Comparison of ENCODE assay signal across 2 cellular contexts in the genomic region with DNA sequence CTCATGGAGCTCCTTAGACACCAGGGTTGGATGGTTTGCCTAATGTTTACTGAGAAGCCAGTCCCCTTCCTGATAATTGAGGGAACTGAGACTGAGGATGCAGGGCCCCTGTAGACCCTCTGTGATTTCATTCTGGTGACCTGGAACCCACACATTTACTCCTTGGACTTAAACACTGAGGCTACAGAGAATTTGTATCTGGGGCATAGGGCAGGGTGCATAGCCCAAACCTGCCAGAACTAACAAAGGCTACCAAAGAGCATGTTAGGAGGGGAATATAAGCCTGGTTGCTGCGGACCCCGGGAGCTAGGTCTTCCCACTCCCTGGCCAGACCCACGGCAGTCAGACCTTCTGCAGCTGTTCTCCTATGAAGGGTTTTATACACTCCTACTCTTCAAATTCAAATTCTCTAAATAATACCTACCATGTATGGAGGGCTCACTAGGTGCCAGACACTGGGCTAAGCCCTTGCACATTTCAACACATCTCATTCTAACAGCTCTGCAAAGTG.
A peak's percentile ranks its signal among the peaks of the same experiment; 100 is the strongest.
TF ChIP-seq lines count a peak whose summit lies in the region.

No MANE protein-coding gene starts in this region.

TF ChIP-seq in liver, 16 proteins besides CTCF, POLR2A, EP300 and RAD21:
- no peak for TF ChIP-seq HNF4G (IDR thresholded peaks at IDR 0.05)
- TF ChIP-seq SP1 (IDR thresholded peaks at IDR 0.05), result peak; percentile 17
- TF ChIP-seq HNF4A (conservative IDR thresholded peaks at IDR 0.05), result peak; percentile 68 to 79
- TF ChIP-seq, protein P1, sequence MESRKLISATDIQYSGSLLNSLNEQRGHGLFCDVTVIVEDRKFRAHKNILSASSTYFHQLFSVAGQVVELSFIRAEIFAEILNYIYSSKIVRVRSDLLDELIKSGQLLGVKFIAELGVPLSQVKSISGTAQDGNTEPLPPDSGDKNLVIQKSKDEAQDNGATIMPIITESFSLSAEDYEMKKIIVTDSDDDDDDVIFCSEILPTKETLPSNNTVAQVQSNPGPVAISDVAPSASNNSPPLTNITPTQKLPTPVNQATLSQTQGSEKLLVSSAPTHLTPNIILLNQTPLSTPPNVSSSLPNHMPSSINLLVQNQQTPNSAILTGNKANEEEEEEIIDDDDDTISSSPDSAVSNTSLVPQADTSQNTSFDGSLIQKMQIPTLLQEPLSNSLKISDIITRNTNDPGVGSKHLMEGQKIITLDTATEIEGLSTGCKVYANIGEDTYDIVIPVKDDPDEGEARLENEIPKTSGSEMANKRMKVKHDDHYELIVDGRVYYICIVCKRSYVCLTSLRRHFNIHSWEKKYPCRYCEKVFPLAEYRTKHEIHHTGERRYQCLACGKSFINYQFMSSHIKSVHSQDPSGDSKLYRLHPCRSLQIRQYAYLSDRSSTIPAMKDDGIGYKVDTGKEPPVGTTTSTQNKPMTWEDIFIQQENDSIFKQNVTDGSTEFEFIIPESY (IDR thresholded peaks at IDR 0.05), result no peak
- no peak for TF ChIP-seq FOXA1 (IDR thresholded peaks at IDR 0.05)
- TF ChIP-seq MAX (IDR thresholded peaks at IDR 0.05), result no peak
- peak in 1 of 2 donors; percentile 37 for TF ChIP-seq RXRA (IDR thresholded peaks at IDR 0.05)
- TF ChIP-seq FOXA2 (IDR thresholded peaks at IDR 0.05), result no peak
- TF ChIP-seq, protein P2, sequence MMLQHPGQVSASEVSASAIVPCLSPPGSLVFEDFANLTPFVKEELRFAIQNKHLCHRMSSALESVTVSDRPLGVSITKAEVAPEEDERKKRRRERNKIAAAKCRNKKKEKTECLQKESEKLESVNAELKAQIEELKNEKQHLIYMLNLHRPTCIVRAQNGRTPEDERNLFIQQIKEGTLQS (IDR thresholded peaks at IDR 0.05), result no peak

TF ChIP-seq in HepG2, 621 proteins besides CTCF, POLR2A, EP300 and RAD21:
- TF ChIP-seq FOSL1 (CRISPR knock-in tag; IDR thresholded peaks at IDR 0.05; ENCODE audit: borderline replicate concordance), result no peak
- no peak for TF ChIP-seq ELF4 (CRISPR knock-in tag; IDR thresholded peaks at IDR 0.05; ENCODE audit: borderline replicate concordance)
- no peak for TF ChIP-seq ZNF816 (CRISPR knock-in tag; IDR thresholded peaks at IDR 0.05; ENCODE audit: borderline replicate concordance)
- TF ChIP-seq ASH2L (IDR thresholded peaks at IDR 0.05; ENCODE audit: insufficient read length, low read depth, low read length), result no peak
